Comparison of ENCODE assay signal across 17 cellular contexts in the genomic region with DNA sequence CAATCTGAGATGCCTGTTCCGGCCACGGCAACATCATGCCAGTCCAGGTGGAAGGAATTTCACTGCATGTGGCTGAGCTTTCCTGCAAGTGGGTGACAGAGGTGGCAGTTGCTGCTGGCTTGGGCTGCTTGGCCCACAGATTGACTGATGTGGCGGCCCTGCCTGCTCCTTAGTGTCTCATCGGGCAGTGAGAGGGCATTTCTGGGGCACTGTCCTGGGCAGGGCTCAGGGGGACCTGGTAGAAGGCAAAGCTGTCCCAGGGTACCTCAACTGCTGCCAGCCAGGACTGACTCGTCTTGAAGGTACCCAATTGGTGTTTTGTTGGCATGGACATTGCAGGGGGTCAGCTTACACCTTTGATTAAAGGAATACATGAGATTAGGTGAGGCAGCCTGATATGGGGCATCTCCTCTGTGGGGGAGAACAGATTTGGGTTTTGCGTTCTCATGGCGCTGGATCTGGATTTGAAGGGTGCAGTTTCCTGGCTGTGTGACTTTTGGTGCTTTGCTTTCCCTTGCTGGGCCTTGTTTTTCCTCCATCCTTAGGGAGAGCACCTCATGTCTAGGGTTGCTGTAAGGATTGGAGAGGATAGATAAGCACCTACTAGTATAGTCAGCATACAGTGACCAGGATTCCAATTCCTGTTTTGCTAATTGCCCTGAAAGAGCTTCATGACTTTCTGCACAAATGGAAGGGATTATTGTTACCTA. TPM values are rescaled to one million over a fixed set of nuclear protein-coding genes. Genes with fewer than 3 reads are reported as not detected.
DNase-seq lines count a peak whose midpoint lies in the region; ATAC-seq, FAIRE-seq and TF ChIP-seq lines count a peak whose summit lies in the region.
"Had no signal": no experiment of that assay in that cellular context is flagged by ENCODE, and none has a peak within 500 bp of the region (broad histone marks: within the 10 kb centered on the region; RNA-seq: fewer than 3 reads in every experiment).

No MANE protein-coding gene starts in this region.

- FAIRE-seq in H1 (lab: Jason Lieb, UNC) (no peak), small intestine (lab: Jason Lieb, UNC) (no peak)
- FAIRE-seq: A204.1, G401.6 had no signal

- H2AK5ac ChIP-seq in H1 (ENCODE audit: low read depth, low read length), result no peak overlapping the region

- H4K8ac ChIP-seq in H1 (ENCODE audit: extremely low read depth, insufficient read depth, low read length), result no peak overlapping the region

- no TSS peak for BruUV-seq in Panc1 (replicated peaks; lab: Mats Ljungman, UMichigan)

- H2BK20ac ChIP-seq in H1 (ENCODE audit: low read length), result no peak overlapping the region

- H3K27ac Mint-ChIP-seq in activated CD4-positive, alpha-beta T cell treated with anti-CD3 and anti-CD28 coated beads, Interleukin-2, amount 10 ng/mL, durations not matched to agents 24 days and 14 days, result no peak overlapping the region

- H3K23me2 ChIP-seq in H1 (ENCODE audit: low read depth, low read length), result peaks cover 9% of the 10 kb centered on the region; the same call in 1 of the 2 replicates

- H3K14ac ChIP-seq in H1 (ENCODE audit: insufficient read length), result no peak overlapping the region

- peaks cover 16% of the 10 kb centered on the region for H3K36me3 Mint-ChIP-seq in activated CD4-positive, alpha-beta T cell treated with anti-CD3 and anti-CD28 coated beads, Interleukin-2, amount 10 ng/mL, durations not matched to agents 24 days and 14 days (ENCODE audit: low read depth)

- H3K4me3 ChIP-seq in Panc1 (ENCODE audit: low read depth in 2 of 2, low read length in 2 of 2), result no peak overlapping the region
- H3K4me3 ChIP-seq in H1 (ENCODE audit: extremely low read depth in 1 of 4, insufficient read depth in 2 of 4, low read depth in 3 of 4, low read length in 4 of 4), result no peak overlapping the region
- H3K4me3 ChIP-seq in small intestine (ENCODE audit: low read depth in 1 of 2, low read length in 2 of 2), result no peak overlapping the region
- no peak overlapping the region for H3K4me3 ChIP-seq in lower lobe of right lung
- H3K4me3 ChIP-seq: lung, testis had no signal

- H3K4me2 ChIP-seq in H1 (ENCODE audit: insufficient read depth in 1 of 2, low read depth in 2 of 2, low read length in 2 of 2), result no peak overlapping the region

- peaks cover 49% of the 10 kb centered on the region for H3K79me1 ChIP-seq in H1 (ENCODE audit: low read depth, low read length)

- peaks cover 46 to 99% of the 10 kb centered on the region in 2 experiments for H3K79me2 ChIP-seq in H1 (ENCODE audit: control insufficient read depth in 1 of 2, insufficient read depth in 2 of 2, low read length in 2 of 2)

- no peak overlapping the region for H3K4ac ChIP-seq in H1 (replicated peaks; ENCODE audit: insufficient read length, low read depth, low read length)

- TF ChIP-seq RAD21 in H1 (IDR thresholded peaks at IDR 0.05 in 1 of 2, conservative IDR thresholded peaks at IDR 0.05 in 1 of 2; ENCODE audit: low read depth in 2 of 2, low read length in 2 of 2), result no peak

- TF ChIP-seq CTCF in Panc1 (IDR thresholded peaks at IDR 0.05) (no peak), H1 (IDR thresholded peaks at IDR 0.05; ENCODE audit: control extremely low read depth in 1 of 3, insufficient read depth in 1 of 3, low read depth in 1 of 3, low read length in 3 of 3) (no peak), lower lobe of right lung (IDR thresholded peaks at IDR 0.05) (no peak)

- no peaks in the 10 kb centered on the region for H3K27me3 Mint-ChIP-seq in activated CD4-positive, alpha-beta T cell treated with anti-CD3 and anti-CD28 coated beads, Interleukin-2, amount 10 ng/mL, durations not matched to agents 24 days and 14 days

- no peak overlapping the region for H2BK120ac ChIP-seq in H1 (replicated peaks; ENCODE audit: low read depth, low read length)

- H2BK15ac ChIP-seq in H1 (ENCODE audit: low read length), result peak overlapping the region; percentile 77; the same call in 1 of the 2 replicates

- in situ Hi-C loops in Panc1 (cut with HindIII; ENCODE audit: low pct_unique_long_range_greater_than_20kb, low sequenced_read_pairs), result no loop called here

- TF ChIP-seq EP300 in H1 (IDR thresholded peaks at IDR 0.05; ENCODE audit: borderline replicate concordance in 1 of 2, low read depth in 2 of 2, low read length in 2 of 2), result no peak

- H3K9me3 Mint-ChIP-seq in activated CD4-positive, alpha-beta T cell treated with anti-CD3 and anti-CD28 coated beads, Interleukin-2, amount 10 ng/mL, durations not matched to agents 24 days and 14 days, result peaks cover 6% of the 10 kb centered on the region
- H3K9me3 Mint-ChIP-seq: H9 had no signal

- no peak overlapping the region for H4K91ac ChIP-seq in H1 (replicated peaks; ENCODE audit: insufficient read length, low read length)

- H2AFZ ChIP-seq in H1 (ENCODE audit: low read length), result no peak overlapping the region

- peaks cover 37 to 64% of the 10 kb centered on the region in 2 experiments for H4K20me1 ChIP-seq in H1 (replicated peaks in 1 of 2; ENCODE audit: control insufficient read depth in 1 of 2, insufficient read depth in 2 of 2, low read length in 2 of 2)

- TF ChIP-seq POLR2A in H1 (IDR thresholded peaks at IDR 0.05; ENCODE audit: control extremely low read depth in 1 of 2, low read depth in 2 of 2, low read length in 2 of 2), result no peak

- no peak overlapping the region for H2BK5ac ChIP-seq in H1 (ENCODE audit: low read depth, low read length)

- H3K27ac ChIP-seq in Panc1 (ENCODE audit: low read length) (peak overlapping the region; percentile 39; the same call in 1 of the 2 replicates), H1 (ENCODE audit: low read depth, low read length) (no peak overlapping the region), small intestine (ENCODE audit: low read depth in 1 of 2, low read length in 1 of 2) (peak overlapping the region; percentile 94 to 100), lower lobe of right lung (no peak overlapping the region)
- H3K27ac ChIP-seq: testis had no signal

- CTCF ChIA-PET in Panc1 (lab: Charles Lee) (no interaction called here), H1 (lab: Charles Lee; ENCODE audit: partially characterized antibody) (interaction anchor here (0.7 to 3.0 kb wide), 14 partner anchors 9 to 289 kb away, joined by 3 to 10 read pairs (median 4); no protein-coding TSS in a partner anchor)

- no peak overlapping the region for H3K56ac ChIP-seq in H1 (replicated peaks; ENCODE audit: insufficient read length, low read depth, low read length)

- peaks cover 70% of the 10 kb centered on the region for H3K4me1 Mint-ChIP-seq in activated CD4-positive, alpha-beta T cell treated with anti-CD3 and anti-CD28 coated beads, Interleukin-2, amount 10 ng/mL, durations not matched to agents 24 days and 14 days

- H3K9me3 ChIP-seq in Panc1 (ENCODE audit: control insufficient read depth, insufficient read depth, low read depth, low read length) (no peaks in the 10 kb centered on the region), H1 (ENCODE audit: insufficient read depth in 2 of 2, low read depth in 1 of 2, low read length in 1 of 2) (no peaks in the 10 kb centered on the region), small intestine (ENCODE audit: control insufficient read depth, low read depth) (no peaks in the 10 kb centered on the region), lower lobe of right lung (no peaks in the 10 kb centered on the region)
- H3K9me3 ChIP-seq: testis had no signal

- POLR2A ChIA-PET in Panc1 (lab: Charles Lee), result no interaction called here
- POLR2A ChIA-PET in H1 (lab: Charles Lee; ENCODE audit: partially characterized antibody), result interaction anchor here (0.8 to 3.3 kb wide), 5 partner anchors 9 to 60 kb away, joined by 3 to 12 read pairs (median 4); no protein-coding TSS in a partner anchor

- H3K4me1 ChIP-seq in Panc1 (ENCODE audit: control insufficient read depth, insufficient read depth, low read length), result peaks cover 44% of the 10 kb centered on the region
- peaks cover 3 to 41% (median 26%) of the 10 kb centered on the region in 4 experiments for H3K4me1 ChIP-seq in H1 (replicated peaks in 1 of 4; ENCODE audit: control insufficient read depth in 3 of 4, insufficient read depth in 4 of 4, low read length in 3 of 4)
- H3K4me1 ChIP-seq in small intestine (ENCODE audit: control insufficient read depth in 2 of 2, insufficient read depth in 1 of 2, low read depth in 1 of 2, low read length in 1 of 2), result peaks cover 19 to 20% of the 10 kb centered on the region in 2 donors
- H3K4me1 ChIP-seq in lower lobe of right lung, result peaks cover 73% of the 10 kb centered on the region

- peak overlapping the region; percentile 18 for H3K4me3 Mint-ChIP-seq in activated CD4-positive, alpha-beta T cell treated with anti-CD3 and anti-CD28 coated beads, Interleukin-2, amount 10 ng/mL, durations not matched to agents 24 days and 14 days
- H3K4me3 Mint-ChIP-seq: H9 had no signal

- H3K36me3 ChIP-seq in Panc1 (ENCODE audit: control insufficient read depth, insufficient read depth, low read length) (peaks cover 4% of the 10 kb centered on the region; the same call in 1 of the 2 replicates), H1 (ENCODE audit: control insufficient read depth in 2 of 4, insufficient read depth in 4 of 4, low read length in 3 of 4) (no peaks in the 10 kb centered on the region; a peak in 1 of 8 replicates), small intestine (ENCODE audit: control insufficient read depth in 2 of 2, insufficient read depth in 2 of 2, low read length in 2 of 2) (no peaks in the 10 kb centered on the region), lower lobe of right lung (no peaks in the 10 kb centered on the region)

- no peak overlapping the region for H3K18ac ChIP-seq in H1 (ENCODE audit: extremely low read depth, low read length)

- no peak for DNase-seq in activated CD4-positive, alpha-beta T cell treated with anti-CD3 and anti-CD28 coated beads, Interleukin-2, amount 10 ng/mL, durations not matched to agents 24 days and 14 days
- no peak for DNase-seq in activated CD4-positive, alpha-beta T cell treated with anti-CD3 and anti-CD28 coated beads for 1 hour
- no peak for DNase-seq in Panc1 (ENCODE audit: low read depth, low spot score)
- DNase-seq in H1 (ENCODE audit: low read depth in 1 of 2, low spot score in 2 of 2), result no peak
- DNase-seq in small intestine, result peak; percentile 23
- no peak for DNase-seq in NK-92 treated with Interleukin-12 subunit alpha and Interleukin-12 subunit beta, amount 100 ng/mL, for 24 hours (lab: John Stamatoyannopoulos, UW)
- no peak for DNase-seq in lower lobe of right lung
- DNase-seq: H9; stimulated activated CD4-positive, alpha-beta T cell treated with anti-CD3 and anti-CD28 coated beads, Interleukin-2, amount 100 ng/mL, for 48 hours; T-helper 1 cell; testis had no signal

- H3K9ac ChIP-seq in H1 (replicated peaks in 1 of 4; ENCODE audit: extremely low read depth in 1 of 4, low read depth in 3 of 4, low read length in 3 of 4), result no peak overlapping the region

- peak overlapping the region; percentile 68; the same call in 1 of the 2 replicates for H2BK12ac ChIP-seq in H1 (ENCODE audit: low read depth, low read length)

- H4K5ac ChIP-seq in H1 (ENCODE audit: insufficient read length, low read depth, low read length), result no peak overlapping the region

- 93% methylated on average over 7 of the region's 7 CpGs; no CpG with 5 or more reads in 1 of the 2 experiments for WGBS in H1 (ENCODE audit: extremely low coverage in 1 of 2, insufficient coverage in 1 of 2, insufficient read length in 1 of 2, insufficient replicate concordance in 2 of 2, low coverage in 1 of 2, low lambda C conversion rate in 2 of 2, missing lambda C conversion rate in 1 of 2), 2 experiments
- WGBS in small intestine, 3 donors, result 50 to 71% (median 66%) methylated on average over 7 of the region's 7 CpGs

- ATAC-seq in Panc1 (no peak), HG03442 (IDR thresholded peaks at IDR 0.05; ENCODE audit: unreplicated experiment) (no peak), lower lobe of right lung (no peak)
- ATAC-seq: activated CD4-positive, CD25-positive, alpha-beta regulatory T cell treated with anti-CD3 and anti-CD28 coated beads, Interleukin-2, amount 50 U/mL, for 24 hours; sciatic nerve had no signal

- H3K27me3 ChIP-seq in Panc1 (ENCODE audit: control insufficient read depth, insufficient read depth, low read length) (no peaks in the 10 kb centered on the region), H1 (replicated peaks in 1 of 4; ENCODE audit: control insufficient read depth in 3 of 4, extremely low read depth in 1 of 4, insufficient read depth in 3 of 4, low read length in 3 of 4) (no peaks in the 10 kb centered on the region), small intestine (ENCODE audit: control insufficient read depth in 2 of 2, insufficient read depth in 2 of 2, low read length in 2 of 2) (no peaks in the 10 kb centered on the region), lower lobe of right lung (ENCODE audit: low read depth) (no peaks in the 10 kb centered on the region)
- H3K27me3 ChIP-seq: testis had no signal

- H3K23ac ChIP-seq in H1 (ENCODE audit: insufficient read length), result no peak overlapping the region

- intact Hi-C loops in activated CD4-positive, alpha-beta T cell treated with anti-CD3 and anti-CD28 coated beads, Interleukin-2, amount 10 ng/mL, durations not matched to agents 24 days and 14 days (cut with micrococcal nuclease), result loop anchor here (5.0 kb wide), 1 partner anchor 167 kb away; no protein-coding TSS in a partner anchor
- intact Hi-C loops in Panc1 (cut with micrococcal nuclease; ENCODE audit: unreplicated experiment), result loop anchor here (5.0 kb wide), 1 partner anchor 48 kb away; no protein-coding TSS in a partner anchor
- intact Hi-C loops in lower lobe of right lung (cut with DNase I), result no loop called here

RNA-seq across cellular contexts. Expression of a gene that starts 5.4 kb away (rescaled TPM):
- total RNA-seq in activated CD4-positive, alpha-beta T cell treated with anti-CD3 and anti-CD28 coated beads, Interleukin-2, amount 10 ng/mL, durations not matched to agents 24 days and 14 days, result 40.0 and 42.9 TPM in 2 replicates
- total RNA-seq in Panc1 (2021; ENCODE audit: unreplicated experiment) (49.7 TPM), lower lobe of right lung (77.4 TPM)
- 32.8 TPM for polyA plus RNA-seq in Panc1 (2012; ENCODE audit: insufficient read length)
- 53.2 and 62.0 TPM in 2 replicates for total RNA-seq in H1 (2021; fragmentation: NEBNext Ultra II Directional; extraction: Animal tissue kit (Norgen Biotek cat#: 25700))
- polyA plus RNA-seq in H1 (2011; rRNA removed) (7.9 and 21.2 TPM in 2 replicates), small intestine (10 to 100 TPM; 43.8 to 74.7 (median 43.9) TPM)
- 7.9 TPM for polyA plus RNA-seq in H1 (2011; cell fraction: cytosol; rRNA removed)
- polyA plus RNA-seq in H1 (2011; cell fraction: nucleus; rRNA removed), result 27.3 TPM
- polyA plus RNA-seq in H1 (2012, experiment 1 of 2), result 44.6 to 50.3 TPM (median 45.5 TPM) in 4 replicates
- 28.6 TPM for polyA plus RNA-seq in H1 (2012, experiment 2 of 2)
- 36.4 TPM for polyA plus RNA-seq in H1 (2013, experiment 1 of 2)
- polyA plus RNA-seq in H1 (2013, experiment 2 of 2), result 34.4 TPM
- 20.8 and 26.6 TPM in 2 replicates for polyA minus RNA-seq in H1 (2011; rRNA and poly(A)+ RNA removed)
- 35.2 TPM for polyA minus RNA-seq in H1 (2011; cell fraction: cytosol; rRNA and poly(A)+ RNA removed)
- polyA minus RNA-seq in H1 (2011; cell fraction: nucleus; rRNA and poly(A)+ RNA removed), result 37.7 TPM

Comparison
In these comparisons a context has a peak if more than half of its experiments do, and no peak if none do; other contexts are left out.
1. H3K27ac ChIP-seq: peak in Panc1 (single experiment) and small intestine (2 of 2); none in H1 (single experiment) and lower lobe of right lung (single experiment).